Comparison of ENCODE assay signal across 12 cellular contexts in genomic region chr16:15953929-15954813, GRCh38. TPM values are rescaled to one million over a fixed set of nuclear protein-coding genes. Genes with fewer than 3 reads are reported as not detected.
DNase-seq lines count a peak whose midpoint lies in the region; ATAC-seq and TF ChIP-seq lines count a peak whose summit lies in the region.
"Had no signal": no experiment of that assay in that cellular context is flagged by ENCODE, and none has a peak within 500 bp of the region (broad histone marks: within the 10 kb centered on the region; RNA-seq: fewer than 3 reads in every experiment).

No MANE protein-coding gene starts in this region.

- no peak for DNase-seq in activated naive CD8-positive, alpha-beta T cell treated with anti-CD3 and anti-CD28 coated beads for 36 hours
- no peak for DNase-seq in activated T-helper 2 cell treated with anti-CD3 and anti-CD28 coated beads, Interferon-gamma antibody, Interleukin-2, Interleukin-4, amounts not matched to agents 10 μg/mL and 5 μg/mL and 100 μg/mL, durations not matched to agents 14 hours and 24 hours and 36 hours (ENCODE audit: low spot score)
- DNase-seq in memory B cell (ENCODE audit: low spot score in 2 of 2) = no peak
- no peak for DNase-seq in upper lobe of left lung
- no peak for DNase-seq in right atrium auricular region (ENCODE audit: low spot score)
- DNase-seq: activated CD8-positive, alpha-beta memory T cell treated with anti-CD3 and anti-CD28 coated beads, Interleukin-2, amount 10 ng/mL, durations not matched to agents 7 days and 5 days; retina; SIG-M5; stimulated activated CD4-positive, alpha-beta T cell treated with anti-CD3 and anti-CD28 coated beads, Interleukin-4, amount 100 ng/mL, for 1 hour had no signal

- H3K9me3 Mint-ChIP-seq in activated naive CD8-positive, alpha-beta T cell (ENCODE audit: low read depth) = no peaks in the 10 kb centered on the region
- H3K9me3 Mint-ChIP-seq in activated naive CD8-positive, alpha-beta T cell treated with anti-CD3 and anti-CD28 coated beads for 36 hours = peaks cover 2% of the 10 kb centered on the region
- H3K9me3 Mint-ChIP-seq in activated T-helper 2 cell treated with anti-CD3 and anti-CD28 coated beads, Interferon-gamma antibody, Interleukin-2, Interleukin-4, amounts not matched to agents 10 μg/mL and 5 μg/mL and 100 μg/mL, durations not matched to agents 14 hours and 24 hours and 36 hours = no peaks in the 10 kb centered on the region
- H3K9me3 Mint-ChIP-seq in memory B cell = peaks cover 2% of the 10 kb centered on the region

- H3K9me3 ChIP-seq in upper lobe of left lung (no peaks in the 10 kb centered on the region), right atrium auricular region (no peaks in the 10 kb centered on the region)

- no peak for TF ChIP-seq CTCF in upper lobe of left lung (IDR thresholded peaks at IDR 0.05)
- TF ChIP-seq CTCF in right atrium auricular region (IDR thresholded peaks at IDR 0.05) = no peak

- H3K4me1 ChIP-seq in upper lobe of left lung (peaks cover 22 to 51% (median 36%) of the 10 kb centered on the region in 4 donors), right atrium auricular region (peaks cover 0 to 25% of the 10 kb centered on the region in 2 donors)

- 81 to 86% methylated on average over 15 to 17 of the region's 17 CpGs for WGBS in upper lobe of left lung, 2 donors

- no peak for TF ChIP-seq EP300 in upper lobe of left lung (IDR thresholded peaks at IDR 0.05)

- ATAC-seq in memory B cell (ENCODE audit: low read depth) (no peak), upper lobe of left lung (ENCODE audit: low FRiP score in 2 of 2) (no peak), HG02840 (IDR thresholded peaks at IDR 0.05; ENCODE audit: low FRiP score, unreplicated experiment) (no peak), HG03442 (IDR thresholded peaks at IDR 0.05; ENCODE audit: unreplicated experiment) (no peak)
- ATAC-seq: activated CD8-positive, alpha-beta memory T cell treated with anti-CD3 and anti-CD28 coated beads, Interleukin-2, amount 10 ng/mL, durations not matched to agents 7 days and 5 days had no signal

- H3K4me1 Mint-ChIP-seq in activated naive CD8-positive, alpha-beta T cell (ENCODE audit: low read depth) = peaks cover 65% of the 10 kb centered on the region
- peaks cover 60% of the 10 kb centered on the region for H3K4me1 Mint-ChIP-seq in activated naive CD8-positive, alpha-beta T cell treated with anti-CD3 and anti-CD28 coated beads for 36 hours
- H3K4me1 Mint-ChIP-seq in activated T-helper 2 cell treated with anti-CD3 and anti-CD28 coated beads, Interferon-gamma antibody, Interleukin-2, Interleukin-4, amounts not matched to agents 10 μg/mL and 5 μg/mL and 100 μg/mL, durations not matched to agents 14 hours and 24 hours and 36 hours (ENCODE audit: low read depth) = peaks cover 53% of the 10 kb centered on the region
- H3K4me1 Mint-ChIP-seq in memory B cell = peaks cover 47% of the 10 kb centered on the region

- no peak overlapping the region for H3K4me3 ChIP-seq in upper lobe of left lung
- H3K4me3 ChIP-seq in right atrium auricular region = no peak overlapping the region

- no peaks in the 10 kb centered on the region for H3K27me3 ChIP-seq in upper lobe of left lung
- no peaks in the 10 kb centered on the region for H3K27me3 ChIP-seq in right atrium auricular region

- H3K4me3 Mint-ChIP-seq in activated naive CD8-positive, alpha-beta T cell = no peak overlapping the region
- no peak overlapping the region for H3K4me3 Mint-ChIP-seq in activated naive CD8-positive, alpha-beta T cell treated with anti-CD3 and anti-CD28 coated beads for 36 hours
- H3K4me3 Mint-ChIP-seq in activated T-helper 2 cell treated with anti-CD3 and anti-CD28 coated beads, Interferon-gamma antibody, Interleukin-2, Interleukin-4, amounts not matched to agents 10 μg/mL and 5 μg/mL and 100 μg/mL, durations not matched to agents 14 hours and 24 hours and 36 hours (ENCODE audit: low read depth) = no peak overlapping the region
- H3K4me3 Mint-ChIP-seq in memory B cell = no peak overlapping the region
- H3K4me3 Mint-ChIP-seq: activated CD8-positive, alpha-beta memory T cell treated with anti-CD3 and anti-CD28 coated beads, Interleukin-2, amount 10 ng/mL, durations not matched to agents 7 days and 5 days had no signal

- H3K36me3 Mint-ChIP-seq in activated naive CD8-positive, alpha-beta T cell = peaks cover 9% of the 10 kb centered on the region
- peaks cover 62% of the 10 kb centered on the region for H3K36me3 Mint-ChIP-seq in activated naive CD8-positive, alpha-beta T cell treated with anti-CD3 and anti-CD28 coated beads for 36 hours
- peaks cover 57% of the 10 kb centered on the region for H3K36me3 Mint-ChIP-seq in activated T-helper 2 cell treated with anti-CD3 and anti-CD28 coated beads, Interferon-gamma antibody, Interleukin-2, Interleukin-4, amounts not matched to agents 10 μg/mL and 5 μg/mL and 100 μg/mL, durations not matched to agents 14 hours and 24 hours and 36 hours (ENCODE audit: low read depth)
- H3K36me3 Mint-ChIP-seq in memory B cell = peaks cover 6% of the 10 kb centered on the region

- H3K36me3 ChIP-seq in upper lobe of left lung (no peaks in the 10 kb centered on the region), right atrium auricular region (no peaks in the 10 kb centered on the region)

- peak overlapping the region; percentile 84 for H3K27ac Mint-ChIP-seq in activated naive CD8-positive, alpha-beta T cell
- no peak overlapping the region for H3K27ac Mint-ChIP-seq in activated naive CD8-positive, alpha-beta T cell treated with anti-CD3 and anti-CD28 coated beads for 36 hours
- H3K27ac Mint-ChIP-seq in activated T-helper 2 cell treated with anti-CD3 and anti-CD28 coated beads, Interferon-gamma antibody, Interleukin-2, Interleukin-4, amounts not matched to agents 10 μg/mL and 5 μg/mL and 100 μg/mL, durations not matched to agents 14 hours and 24 hours and 36 hours = peak overlapping the region; percentile 38
- H3K27ac Mint-ChIP-seq in memory B cell = peak overlapping the region; percentile 75

- H3K27me3 Mint-ChIP-seq in activated naive CD8-positive, alpha-beta T cell = no peaks in the 10 kb centered on the region
- no peaks in the 10 kb centered on the region for H3K27me3 Mint-ChIP-seq in activated naive CD8-positive, alpha-beta T cell treated with anti-CD3 and anti-CD28 coated beads for 36 hours
- H3K27me3 Mint-ChIP-seq in activated T-helper 2 cell treated with anti-CD3 and anti-CD28 coated beads, Interferon-gamma antibody, Interleukin-2, Interleukin-4, amounts not matched to agents 10 μg/mL and 5 μg/mL and 100 μg/mL, durations not matched to agents 14 hours and 24 hours and 36 hours (ENCODE audit: low read depth) = no peaks in the 10 kb centered on the region
- H3K27me3 Mint-ChIP-seq in memory B cell = no peaks in the 10 kb centered on the region
- H3K27me3 Mint-ChIP-seq: activated CD8-positive, alpha-beta memory T cell treated with anti-CD3 and anti-CD28 coated beads, Interleukin-2, amount 10 ng/mL, durations not matched to agents 7 days and 5 days had no signal

- H3K27ac ChIP-seq in upper lobe of left lung (peak overlapping the region in 3 of 4 donors; percentile 31 to 55 (median 49)), right atrium auricular region (no peak overlapping the region)

- intact Hi-C loops in activated T-helper 2 cell treated with anti-CD3 and anti-CD28 coated beads, Interferon-gamma antibody, Interleukin-2, Interleukin-4, amounts not matched to agents 10 μg/mL and 5 μg/mL and 100 μg/mL, durations not matched to agents 14 hours and 24 hours and 36 hours (cut with micrococcal nuclease) = loop anchor here (5.0 kb wide), 1 partner anchor 73 kb away; no protein-coding TSS in a partner anchor

- TF ChIP-seq POLR2A in upper lobe of left lung (IDR thresholded peaks at IDR 0.05) = no peak

RNA-seq across cellular contexts. Expression of gene ABCC1, which starts 4.8 kb away (rescaled TPM):
- 10 to 100 TPM; 57.0 to 61.9 TPM for total RNA-seq in activated naive CD8-positive, alpha-beta T cell treated with anti-CD3 and anti-CD28 coated beads for 36 hours
- total RNA-seq in activated T-helper 2 cell treated with anti-CD3 and anti-CD28 coated beads, Interferon-gamma antibody, Interleukin-2, Interleukin-4, amounts not matched to agents 10 μg/mL and 5 μg/mL and 100 μg/mL, durations not matched to agents 14 hours and 24 hours and 36 hours = 95.7 and 99.4 TPM in 2 replicates
- total RNA-seq in upper lobe of left lung (100 to 1,000 TPM in 1 of 6 donors, 10 to 100 TPM in 5; 35.4 to 106 (median 44.8) TPM), right atrium auricular region (10 to 100 TPM; 15.2 to 27.5 TPM)

Comparison
In these comparisons a context has a peak if more than half of its experiments do, and no peak if none do; other contexts are left out.
1. H3K27ac ChIP-seq: peak in upper lobe of left lung (3 of 4); none in right atrium auricular region (0 of 2).